ENCODE assay signal across 28 cellular contexts in the genomic region with DNA sequence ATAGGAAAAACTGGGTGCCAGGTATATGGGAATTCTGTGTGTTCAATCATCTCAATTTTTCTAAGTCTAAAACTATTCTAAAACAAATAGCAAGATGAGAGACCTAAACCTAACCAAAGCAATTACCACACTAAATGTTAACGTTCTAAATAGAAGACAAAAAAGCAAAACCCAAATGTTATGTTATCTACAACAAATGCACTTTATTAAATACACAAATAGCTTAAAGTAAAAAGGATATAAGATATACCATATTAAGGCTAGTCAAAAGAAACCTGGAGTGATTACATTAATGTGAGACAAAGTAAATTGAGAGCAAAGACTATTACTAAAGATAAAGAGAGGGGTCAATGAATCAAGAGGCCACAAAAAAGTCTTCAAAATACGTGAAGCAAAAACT.
"Had no signal": no experiment of that assay in that cellular context is flagged by ENCODE, and none has a peak within 500 bp of the region (broad histone marks: within the 10 kb centered on the region; RNA-seq: fewer than 3 reads in every experiment).

No MANE protein-coding gene starts in this region.

- H3K27ac Mint-ChIP-seq: mesothelial cell of epicardium, nephron had no signal

- H3K36me3 ChIP-seq: pancreas, prostate gland, thyroid gland, vagina had no signal

- H3K27me3 ChIP-seq: pancreas, stomach, testis, thyroid gland, transverse colon, upper lobe of left lung, vagina had no signal

- H3K27me3 Mint-ChIP-seq: naive thymus-derived CD8-positive, alpha-beta T cell had no signal

- H3K27ac ChIP-seq: left ventricle myocardium inferior, pancreas, skin epidermis, stomach, thyroid gland, transverse colon, upper lobe of left lung, vagina had no signal

- ATAC-seq: naive thymus-derived CD8-positive, alpha-beta T cell; pancreas; right cardiac atrium; sciatic nerve had no signal

- DNase-seq: hypothalamus; islet precursor cell; left ventricle myocardium inferior; mesendoderm; naive thymus-derived CD8-positive, alpha-beta T cell; nucleus accumbens; pancreas; posterior cingulate gyrus; retina; right cardiac atrium; stimulated activated CD4-positive, alpha-beta T cell treated with anti-CD3 and anti-CD28 coated beads, Interleukin-12 subunit alpha, Interleukin-12 subunit beta, amount 100 ng/mL, for 4 hours; stimulated activated CD4-positive, alpha-beta T cell treated with anti-CD3 and anti-CD28 coated beads, Interleukin-15, amount 100 ng/mL, for 24 hours; stimulated activated CD4-positive, alpha-beta T cell treated with anti-CD3 and anti-CD28 coated beads, Interleukin-2, amount 100 ng/mL, for 24 hours; stimulated activated CD4-positive, alpha-beta T cell treated with anti-CD3 and anti-CD28 coated beads, Interleukin-4, amount 100 ng/mL, for 1 hour; stimulated activated naive CD4-positive, alpha-beta T cell; stomach; testis; thyroid gland; transverse colon; upper lobe of left lung had no signal

- H3K4me3 Mint-ChIP-seq: mesothelial cell of epicardium; naive thymus-derived CD8-positive, alpha-beta T cell; nephron; neural crest cell had no signal

- H3K9me3 ChIP-seq: pancreas, prostate gland, testis, thyroid gland, transverse colon, vagina had no signal

- H3K4me3 ChIP-seq: left ventricle myocardium inferior, lung, pancreas, prostate gland, skin epidermis, stomach, testis, thyroid gland, transverse colon, upper lobe of left lung, vagina had no signal
